10 cellular contexts compared by ENCODE assay signal in genomic region chr20:300345-300744, GRCh38. TPM values are rescaled to one million over a fixed set of nuclear protein-coding genes. Genes with fewer than 3 reads are reported as not detected.
A peak's percentile ranks its signal among the peaks of the same experiment; 100 is the strongest.
DNase-seq lines count a peak whose midpoint lies in the region; TF ChIP-seq lines count a peak whose summit lies in the region.
"Had no signal": no experiment of that assay in that cellular context is flagged by ENCODE, and none has a peak within 500 bp of the region (broad histone marks: within the 10 kb centered on the region; RNA-seq: fewer than 3 reads in every experiment).

No MANE protein-coding gene starts in this region.

- H3K36me3 ChIP-seq in spleen = peaks cover 0 to 27% (median 0%) of the 10 kb centered on the region in 6 donors

- H3K9me3 ChIP-seq in spleen = no peaks in the 10 kb centered on the region

- H3K9me3 Mint-ChIP-seq in activated CD4-positive, alpha-beta T cell treated with anti-CD3 and anti-CD28 coated beads, Interleukin-2, amount 10 ng/mL, durations not matched to agents 24 days and 14 days = no peaks in the 10 kb centered on the region

- H3K27ac Mint-ChIP-seq in activated CD4-positive, alpha-beta T cell treated with anti-CD3 and anti-CD28 coated beads, Interleukin-2, amount 10 ng/mL, durations not matched to agents 24 days and 14 days = no peak overlapping the region

- H3K27me3 ChIP-seq in spleen (replicated peaks in 1 of 7) = no peaks in the 10 kb centered on the region

- peaks cover 43% of the 10 kb centered on the region for H3K4me1 Mint-ChIP-seq in activated CD4-positive, alpha-beta T cell treated with anti-CD3 and anti-CD28 coated beads, Interleukin-2, amount 10 ng/mL, durations not matched to agents 24 days and 14 days

- TF ChIP-seq POLR2A in spleen (IDR thresholded peaks at IDR 0.05) = no peak

- no peak for TF ChIP-seq CTCF in foreskin fibroblast (IDR thresholded peaks at IDR 0.05; ENCODE audit: low read depth, low read length)
- no peak for TF ChIP-seq CTCF in spleen (IDR thresholded peaks at IDR 0.05 in 8 of 11, conservative IDR thresholded peaks at IDR 0.05 in 3 of 11)

- H3K4me3 Mint-ChIP-seq in activated CD4-positive, alpha-beta T cell treated with anti-CD3 and anti-CD28 coated beads, Interleukin-2, amount 10 ng/mL, durations not matched to agents 24 days and 14 days = peak overlapping the region; percentile 96

- H3K4me3 ChIP-seq in foreskin fibroblast (ENCODE audit: low read depth in 1 of 2, low read length in 2 of 2) = peak overlapping the region; percentile 68 to 99
- peak overlapping the region in 7 of 8 donors; percentile 64 to 91 (median 85) for H3K4me3 ChIP-seq in spleen

- peak overlapping the region in 7 of 8 donors; percentile 51 to 99 (median 99) for H3K27ac ChIP-seq in spleen

- peaks cover 42% of the 10 kb centered on the region for H3K36me3 Mint-ChIP-seq in activated CD4-positive, alpha-beta T cell treated with anti-CD3 and anti-CD28 coated beads, Interleukin-2, amount 10 ng/mL, durations not matched to agents 24 days and 14 days (ENCODE audit: low read depth)

- no peak for DNase-seq in activated CD4-positive, alpha-beta T cell treated with anti-CD3 and anti-CD28 coated beads, Interleukin-2, amount 10 ng/mL, durations not matched to agents 24 days and 14 days
- no peak for DNase-seq in activated CD4-positive, alpha-beta T cell treated with anti-CD3 and anti-CD28 coated beads for 1 hour
- DNase-seq in SIG-M5 (lab: John Stamatoyannopoulos, UW) (peak; percentile 13), foreskin fibroblast (no peak), spleen (no peak), GM19238 (ENCODE audit: insufficient read length, low spot score) (no peak), NCI-H526 (lab: John Stamatoyannopoulos, UW) (no peak), NCI-H524 treated with DMSO at 0.1 percent for 48 hours (lab: John Stamatoyannopoulos, UW) (no peak)
- DNase-seq: AML-193, NCI-H2171 treated with DMSO at 0.1 percent for 48 hours had no signal

- WGBS in spleen, 5 donors = 42 to 62% (median 45%) methylated on average over 8 of the region's 8 CpGs

- intact Hi-C loops in activated CD4-positive, alpha-beta T cell treated with anti-CD3 and anti-CD28 coated beads, Interleukin-2, amount 10 ng/mL, durations not matched to agents 24 days and 14 days (cut with micrococcal nuclease) = no loop called here
- intact Hi-C loops in spleen (cut with DNase I; ENCODE audit: low total_unique reads) = no loop called here

- peaks cover 1% of the 10 kb centered on the region for H3K27me3 Mint-ChIP-seq in activated CD4-positive, alpha-beta T cell treated with anti-CD3 and anti-CD28 coated beads, Interleukin-2, amount 10 ng/mL, durations not matched to agents 24 days and 14 days

- H3K4me1 ChIP-seq in spleen = peaks cover 35 to 66% (median 57%) of the 10 kb centered on the region in 6 donors

RNA-seq across cellular contexts. Expression of gene ZCCHC3, which starts 3.0 kb away (rescaled TPM):
- total RNA-seq in activated CD4-positive, alpha-beta T cell treated with anti-CD3 and anti-CD28 coated beads, Interleukin-2, amount 10 ng/mL, durations not matched to agents 24 days and 14 days = 23.7 and 24.6 TPM in 2 replicates
- 10 to 100 TPM; 17.4 to 26.6 (median 23.6) TPM for total RNA-seq in spleen
- 10 to 100 TPM; 18.7 to 22.2 (median 19.5) TPM for polyA plus RNA-seq in spleen

RNA-seq across cellular contexts. Expression of gene C20orf96, which starts 9.8 kb away (rescaled TPM):
- 5.7 and 6.7 TPM in 2 replicates for total RNA-seq in activated CD4-positive, alpha-beta T cell treated with anti-CD3 and anti-CD28 coated beads, Interleukin-2, amount 10 ng/mL, durations not matched to agents 24 days and 14 days
- 10 to 100 TPM in 1 of 7 donors, 1 to 10 TPM in 6; 2.3 to 10.4 (median 7.3) TPM for total RNA-seq in spleen
- 1 to 10 TPM; 3.8 to 5.4 (median 4.4) TPM for polyA plus RNA-seq in spleen

RNA-seq across cellular contexts. Expression of gene SOX12, which starts 25.0 kb away (rescaled TPM):
- 11.0 and 11.2 TPM in 2 replicates for total RNA-seq in activated CD4-positive, alpha-beta T cell treated with anti-CD3 and anti-CD28 coated beads, Interleukin-2, amount 10 ng/mL, durations not matched to agents 24 days and 14 days
- total RNA-seq in spleen = 10 to 100 TPM in 2 of 7 donors, 1 to 10 TPM in 5; 4.5 to 12.5 (median 8.3) TPM
- 1 to 10 TPM; 3.2 to 4.9 (median 3.4) TPM for polyA plus RNA-seq in spleen

RNA-seq across cellular contexts. Expression of gene DEFB132, which starts 42.8 kb away (rescaled TPM):
- not detected in 2 replicates for total RNA-seq in activated CD4-positive, alpha-beta T cell treated with anti-CD3 and anti-CD28 coated beads, Interleukin-2, amount 10 ng/mL, durations not matched to agents 24 days and 14 days
- total RNA-seq in spleen = not detected
- polyA plus RNA-seq in spleen = not detected

RNA-seq across cellular contexts. Expression of gene NRSN2, which starts 46.6 kb away (rescaled TPM):
- total RNA-seq in activated CD4-positive, alpha-beta T cell treated with anti-CD3 and anti-CD28 coated beads, Interleukin-2, amount 10 ng/mL, durations not matched to agents 24 days and 14 days = 5.1 and 7.0 TPM in 2 replicates
- total RNA-seq in spleen = 10 to 100 TPM; 10.9 to 26.3 (median 18.2) TPM
- polyA plus RNA-seq in spleen = 10 to 100 TPM; 10.5 to 13.4 (median 12.8) TPM
